Comparison of ENCODE assay signal across 31 cellular contexts in genomic region chr5:159303286-159303685, GRCh38. TPM values are rescaled to one million over a fixed set of nuclear protein-coding genes. Genes with fewer than 3 reads are reported as not detected.
"Had no signal": no experiment of that assay in that cellular context is flagged by ENCODE, and none has a peak within 500 bp of the region (broad histone marks: within the 10 kb centered on the region; RNA-seq: fewer than 3 reads in every experiment).

No MANE protein-coding gene starts in this region.

- H3K36me3 ChIP-seq: left ventricle myocardium inferior, pancreas, prostate gland, sigmoid colon, spleen, thyroid gland, transverse colon, upper lobe of left lung, vagina had no signal

- H3K9me3 ChIP-seq: pancreas, prostate gland, testis, thyroid gland, vagina had no signal

- DNase-seq: islet precursor cell; left ventricle myocardium inferior; mesenchymal stem cell; naive thymus-derived CD8-positive, alpha-beta T cell; nucleus accumbens; pancreas; posterior cingulate gyrus; retina; right cardiac atrium; sigmoid colon; small intestine; spleen; stimulated activated CD4-positive, alpha-beta T cell treated with anti-CD3 and anti-CD28 coated beads, Interleukin-4, amount 100 ng/mL, for 24 hours; stimulated activated naive CD4-positive, alpha-beta T cell treated with Interleukin-2 at 50 U/mL for 16 hours; stimulated activated naive CD8-positive, alpha-beta T cell treated with anti-CD3 and anti-CD28 coated beads, Interleukin-15, amount 100 ng/mL, for 72 hours; substantia nigra; testis; thyroid gland; transverse colon; upper lobe of left lung had no signal

- H3K27me3 ChIP-seq: pancreas, sigmoid colon, spleen, testis, thyroid gland, transverse colon, upper lobe of left lung, vagina had no signal

- H3K27ac ChIP-seq: left ventricle myocardium inferior, pancreas, prostate gland, sigmoid colon, spleen, testis, thyroid gland, transverse colon, upper lobe of left lung, vagina had no signal

- FAIRE-seq: pancreas, small intestine had no signal

- H3K4me3 ChIP-seq: hepatocyte, left ventricle myocardium inferior, pancreas, prostate gland, sigmoid colon, spleen, testis, thyroid gland, transverse colon, upper lobe of left lung, vagina had no signal

- ATAC-seq: naive thymus-derived CD8-positive, alpha-beta T cell; pancreas; right cardiac atrium; stimulated activated effector memory CD8-positive, alpha-beta T cell treated with anti-CD3 and anti-CD28 coated beads, Interleukin-12 subunit alpha, Interleukin-12 subunit beta, amount 100 ng/mL, for 72 hours; stimulated activated naive CD8-positive, alpha-beta T cell treated with anti-CD3 and anti-CD28 coated beads, Interleukin-15, amount 100 ng/mL, for 72 hours had no signal

- H3K4me2 ChIP-seq: hepatocyte had no signal

- H3K4me1 ChIP-seq: left ventricle myocardium inferior, pancreas, prostate gland, sigmoid colon, spleen, testis, thyroid gland, transverse colon, upper lobe of left lung, vagina had no signal

- H3K79me2 ChIP-seq: hepatocyte had no signal

RNA-seq across cellular contexts. Expression of gene IL12B, which starts 27.0 kb away (rescaled TPM):
- total RNA-seq: hepatocyte; kidney epithelial cell; left ventricle myocardium inferior; lower leg skin; lung microvascular endothelial cell; mucosa of gallbladder; naive thymus-derived CD8-positive, alpha-beta T cell; neural crest cell; osteoblast; pancreas; prostate gland; right cardiac atrium; sigmoid colon; testis; thyroid gland; transverse colon; upper lobe of left lung; urinary bladder; vagina had no signal
- polyA plus RNA-seq: hepatocyte; naive thymus-derived CD8-positive, alpha-beta T cell; pancreas; right cardiac atrium; sigmoid colon; small intestine; urinary bladder had no signal
